In the genomic region with DNA sequence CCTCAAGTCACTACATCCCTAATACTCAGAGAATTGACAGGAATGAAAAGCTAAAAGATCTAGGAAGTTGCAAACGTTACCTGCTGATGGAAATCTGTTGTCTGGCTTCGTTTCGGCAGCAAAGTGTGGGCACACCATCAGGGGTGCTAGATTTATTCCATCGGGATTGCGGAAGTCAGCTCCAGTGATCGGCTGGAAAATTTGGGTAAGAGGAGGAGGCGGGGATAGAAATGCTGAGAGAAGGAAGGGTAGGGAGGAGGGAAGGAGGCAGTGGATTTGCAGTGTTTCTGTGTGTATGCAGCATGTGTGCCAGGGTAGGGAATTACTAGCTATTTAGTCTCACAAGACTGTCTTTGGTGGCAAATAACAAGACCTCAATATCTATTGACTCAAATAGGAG, we compare ENCODE assay signal across 9 cellular contexts. TPM values are rescaled to one million over a fixed set of nuclear protein-coding genes. Genes with fewer than 3 reads are reported as not detected.
DNase-seq lines count a peak whose midpoint lies in the region; ATAC-seq and TF ChIP-seq lines count a peak whose summit lies in the region.
"Had no signal": no experiment of that assay in that cellular context is flagged by ENCODE, and none has a peak within 500 bp of the region (broad histone marks: within the 10 kb centered on the region; RNA-seq: fewer than 3 reads in every experiment).

TSS of gene CTSK (minus strand) at position 127 of the 400 bp plus-strand sequence. CDS start 1,455 bp downstream, outside the sequence.

- no peak for DNase-seq in T-helper 2 cell treated with Interferon-gamma antibody and Interleukin-4, amounts not matched to agents 5 μg/mL and 100 μg/mL, for 36 hours (ENCODE audit: low spot score)
- DNase-seq in T-helper 2 cell = no peak
- DNase-seq in dorsolateral prefrontal cortex = peak in 3 of 10 donors; percentile 4 to 31 (median 18)
- DNase-seq in mesothelial cell of epicardium (ENCODE audit: low spot score in 2 of 2, unreplicated experiment in 2 of 2) = no peak
- no peak for DNase-seq in transverse colon
- no peak for DNase-seq in T1000 (lab: John Stamatoyannopoulos, UW)
- DNase-seq in GM10248 (ENCODE audit: extremely low spot score) = no peak
- DNase-seq: NCI-H2029 had no signal

- H3K9me3 Mint-ChIP-seq in T-helper 2 cell treated with Interferon-gamma antibody and Interleukin-4, amounts not matched to agents 5 μg/mL and 100 μg/mL, for 36 hours = no peaks in the 10 kb centered on the region
- H3K9me3 Mint-ChIP-seq in mesothelial cell of epicardium = no peaks in the 10 kb centered on the region

- peaks cover 0 to 17% (median 7%) of the 10 kb centered on the region in 4 donors for H3K36me3 ChIP-seq in transverse colon

- no peaks in the 10 kb centered on the region for H3K9me3 ChIP-seq in transverse colon

- no peak within 1 kb of the TSS for H3K27ac Mint-ChIP-seq in T-helper 2 cell treated with Interferon-gamma antibody and Interleukin-4, amounts not matched to agents 5 μg/mL and 100 μg/mL, for 36 hours
- H3K27ac Mint-ChIP-seq in mesothelial cell of epicardium = peak within 1 kb of the TSS; percentile 88

- peaks cover 5% of the 10 kb centered on the region for H3K36me3 Mint-ChIP-seq in T-helper 2 cell treated with Interferon-gamma antibody and Interleukin-4, amounts not matched to agents 5 μg/mL and 100 μg/mL, for 36 hours (ENCODE audit: low read depth)
- H3K36me3 Mint-ChIP-seq in mesothelial cell of epicardium = peaks cover 4% of the 10 kb centered on the region

- WGBS in transverse colon (ENCODE audit: low coverage in 1 of 2), 2 donors = 70% methylated on average over 6 to 7 of the region's 7 CpGs

- H3K27ac ChIP-seq in dorsolateral prefrontal cortex (peak within 1 kb of the TSS in 32 of 59 donors; percentile 4 to 65 (median 32)), transverse colon (peak within 1 kb of the TSS; percentile 31 to 66 (median 49))

- TF ChIP-seq CTCF in dorsolateral prefrontal cortex (IDR thresholded peaks at IDR 0.05 in 54 of 56, conservative IDR thresholded peaks at IDR 0.05 in 2 of 56; ENCODE audit: low read depth in 1 of 56, partially characterized antibody in 56 of 56) (no peak), mesothelial cell of epicardium (IDR thresholded peaks at IDR 0.05; ENCODE audit: unreplicated experiment) (no peak), transverse colon (IDR thresholded peaks at IDR 0.05) (no peak), GM10248 (IDR thresholded peaks at IDR 0.05; ENCODE audit: control extremely low read depth, extremely low read depth, low read depth, missing control alignments) (no peak)

- CTCF ChIA-PET in GM10248 (lab: Yijun Ruan, JAX) = interaction anchor here (1.1 kb wide), 2 partner anchors 12 to 20 kb away, joined by 3 to 4 read pairs; no protein-coding TSS in a partner anchor

- in situ Hi-C loops in transverse colon (cut with MboI; ENCODE audit: low pct_ligation_motif_present in 1 of 4, low pct_unique_long_range_greater_than_20kb in 1 of 4, low sequenced_read_pairs in 3 of 4) = loop anchor here in 1 of 4 donors (25.0 kb wide), 1 partner anchor 171 kb away; the partner anchor contains the start of gene ENSA

- POLR2A ChIA-PET in GM10248 (lab: Yijun Ruan, JAX) = no interaction called here

- intact Hi-C loops in dorsolateral prefrontal cortex (cut with DNase I) = no loop called here
- intact Hi-C loops in transverse colon (cut with DNase I; ENCODE audit: low total_unique reads) = no loop called here

- no peak for ATAC-seq in GM21367 (IDR thresholded peaks at IDR 0.05; ENCODE audit: unreplicated experiment)

- H3K27me3 Mint-ChIP-seq in T-helper 2 cell treated with Interferon-gamma antibody and Interleukin-4, amounts not matched to agents 5 μg/mL and 100 μg/mL, for 36 hours (ENCODE audit: low read depth) = no peaks in the 10 kb centered on the region
- no peaks in the 10 kb centered on the region for H3K27me3 Mint-ChIP-seq in mesothelial cell of epicardium (ENCODE audit: low read depth)

- H3K4me3 ChIP-seq in dorsolateral prefrontal cortex (peak within 1 kb of the TSS in 55 of 59 donors; percentile 0 to 56 (median 34)), transverse colon (peak within 1 kb of the TSS in 3 of 4 donors; percentile 2 to 39 (median 14))

- H3K4me1 ChIP-seq in transverse colon = peaks cover 0 to 49% (median 12%) of the 10 kb centered on the region in 4 donors

- peak within 1 kb of the TSS; percentile 18 for H3K4me3 Mint-ChIP-seq in T-helper 2 cell treated with Interferon-gamma antibody and Interleukin-4, amounts not matched to agents 5 μg/mL and 100 μg/mL, for 36 hours
- peak within 1 kb of the TSS; percentile 68 for H3K4me3 Mint-ChIP-seq in mesothelial cell of epicardium

- TF ChIP-seq EP300 in transverse colon (IDR thresholded peaks at IDR 0.05; ENCODE audit: low read depth) = no peak

- peaks cover 14% of the 10 kb centered on the region for H3K4me1 Mint-ChIP-seq in T-helper 2 cell treated with Interferon-gamma antibody and Interleukin-4, amounts not matched to agents 5 μg/mL and 100 μg/mL, for 36 hours (ENCODE audit: low read depth)
- H3K4me1 Mint-ChIP-seq in mesothelial cell of epicardium = peaks cover 23% of the 10 kb centered on the region

- H3K27me3 ChIP-seq in dorsolateral prefrontal cortex = no peaks in the 10 kb centered on the region
- no peaks in the 10 kb centered on the region for H3K27me3 ChIP-seq in transverse colon

- peak; percentile 21 for TF ChIP-seq POLR2A in transverse colon (IDR thresholded peaks at IDR 0.05)

RNA-seq across cellular contexts. Expression of gene CTSK, which starts in this region (rescaled TPM):
- 10 to 100 TPM in 24 of 120 experiments, 1 to 10 TPM in 96; 3.8 to 16.2 (median 8.0) TPM for total RNA-seq in dorsolateral prefrontal cortex
- total RNA-seq in mesothelial cell of epicardium = 24.3 to 28.3 TPM (median 27.5 TPM) in 3 replicates
- total RNA-seq in transverse colon = 10 to 100 TPM; 13.3 to 53.2 (median 35.8) TPM
